ENCODE assay signal across 8 cellular contexts in genomic region chr19:42217522-42218442, GRCh38. TPM values are rescaled to one million over a fixed set of nuclear protein-coding genes. Genes with fewer than 3 reads are reported as not detected.
A peak's percentile ranks its signal among the peaks of the same experiment; 100 is the strongest.
DNase-seq lines count a peak whose midpoint lies in the region; ATAC-seq and TF ChIP-seq lines count a peak whose summit lies in the region.

Gene DEDD2 (minus strand): TSS chr19:42217677. CDS start chr19:42217007, 670 bp downstream.

- H3K4me1 ChIP-seq in KMS-11 (ENCODE audit: low read depth, poor library complexity, severe bottlenecking) (peaks cover 38% of the 10 kb centered on the region), Peyer's patch (peaks cover 0 to 62% (median 24%) of the 10 kb centered on the region in 4 donors)

- peak within 1 kb of the TSS; percentile 66 for H3K9ac ChIP-seq in KMS-11

- H4K20me1 ChIP-seq in KMS-11 (ENCODE audit: insufficient read depth), result peaks cover 4% of the 10 kb centered on the region; the same call in 1 of the 2 replicates

- H2AFZ ChIP-seq in KMS-11 (ENCODE audit: low read depth), result peak within 1 kb of the TSS; percentile 88; the same call in 1 of the 2 replicates

- TF ChIP-seq CTCF in KMS-11 (conservative IDR thresholded peaks at IDR 0.05; ENCODE audit: low read depth, low read length), result no peak
- TF ChIP-seq CTCF in Peyer's patch (IDR thresholded peaks at IDR 0.05), result no peak

- peak within 1 kb of the TSS; percentile 99 for H3K4me2 ChIP-seq in KMS-11

- H3K27ac ChIP-seq in KMS-11 (peak within 1 kb of the TSS; percentile 44), Peyer's patch (peak within 1 kb of the TSS; percentile 86 to 99 (median 92))

- DNase-seq in DMS153 treated with DMSO at 0.1 percent for 48 hours (lab: John Stamatoyannopoulos, UW; ENCODE audit: unreplicated experiment) (peak; percentile 99), Peyer's patch (peak; percentile 97 to 99 (median 99)), myocyte (ENCODE audit: low read depth) (peak; percentile 96)
- DNase-seq in activated T-cell treated with anti-CD3 and anti-CD28 coated beads, Interleukin-2, amount 50 U/mL, for 48 hours, result peak; percentile 100
- peak; percentile 99 for DNase-seq in stimulated activated CD8-positive, alpha-beta memory T cell treated with anti-CD3 and anti-CD28 coated beads, Interleukin-7, amount 100 ng/mL, for 48 hours (ENCODE audit: extremely low read depth in 1 of 2, low read depth in 1 of 2)

- peak within 1 kb of the TSS; percentile 29 for H3K4me3 ChIP-seq in KMS-11 (IDR thresholded peaks at IDR 0.05; ENCODE audit: insufficient read depth, low read depth, low read length)
- H3K4me3 ChIP-seq in Peyer's patch, result peak within 1 kb of the TSS; percentile 72 to 89 (median 82)

- H3K27me3 ChIP-seq in KMS-11 (ENCODE audit: insufficient read depth, low read depth) (no peaks in the 10 kb centered on the region), Peyer's patch (no peaks in the 10 kb centered on the region)

- H3K36me3 ChIP-seq in KMS-11 (ENCODE audit: insufficient read depth), result no peaks in the 10 kb centered on the region; the same call in 1 of the 2 replicates
- peaks cover 0 to 22% (median 0%) of the 10 kb centered on the region in 3 donors for H3K36me3 ChIP-seq in Peyer's patch

- ATAC-seq in GM21737 (IDR thresholded peaks at IDR 0.05; ENCODE audit: unreplicated experiment) (peak; percentile 64), esophagus mucosa (peak; percentile 90)

- H3K79me2 ChIP-seq in KMS-11 (ENCODE audit: insufficient read depth, low read depth), result peaks cover 53% of the 10 kb centered on the region

- no peaks in the 10 kb centered on the region for H3K9me3 ChIP-seq in Peyer's patch

- peak; percentile 81 to 96 for TF ChIP-seq POLR2A in Peyer's patch (IDR thresholded peaks at IDR 0.05)

RNA-seq across cellular contexts. Expression of gene DEDD2, which starts in this region (rescaled TPM):
- total RNA-seq in Peyer's patch (10 to 100 TPM; 20.6 to 60.2 (median 51.6) TPM), esophagus mucosa (11.6 TPM), myocyte (26.3 and 34.5 TPM in 2 replicates)
- polyA plus RNA-seq in myocyte (2012), result 20.1 TPM

Comparison
In these comparisons a context has a peak if more than half of its experiments do, and no peak if none do; other contexts are left out.
1. Peak in every context shown above with its lines: DNase-seq, ATAC-seq, H3K4me3 ChIP-seq and H3K27ac ChIP-seq.